29 cellular contexts compared by ENCODE assay signal in the genomic region with DNA sequence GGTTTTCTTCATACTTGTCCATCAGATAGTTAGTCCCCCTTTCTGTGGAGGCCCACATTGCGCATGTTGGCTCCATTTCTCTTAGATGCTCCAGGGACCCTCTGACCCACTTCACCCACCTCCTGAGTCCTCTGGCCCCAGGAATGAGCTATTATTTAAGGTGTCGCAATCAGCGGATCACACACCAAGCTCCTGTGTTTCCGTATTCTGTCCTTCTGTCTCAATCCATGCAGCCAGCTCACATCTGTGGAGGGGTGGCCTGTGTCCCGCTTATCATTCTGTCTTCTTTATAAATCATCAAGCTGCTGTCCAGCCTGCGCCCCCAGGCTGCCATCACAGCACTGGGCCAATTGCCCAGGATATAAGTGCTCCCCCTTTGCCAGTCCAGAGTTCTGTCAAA.
"Had no signal": no experiment of that assay in that cellular context is flagged by ENCODE, and none has a peak within 500 bp of the region (broad histone marks: within the 10 kb centered on the region; RNA-seq: fewer than 3 reads in every experiment).

No MANE protein-coding gene starts in this region.

- H3K9ac ChIP-seq: neural progenitor cell, parathyroid adenoma had no signal

- DNase-seq: dorsolateral prefrontal cortex; effector CD4-positive, alpha-beta T cell; foreskin keratinocyte; heart left ventricle; kidney; mesenchymal stem cell; mucosa of descending colon; naive B cell; stimulated activated CD4-positive, alpha-beta T cell treated with anti-CD3 and anti-CD28 coated beads, Interleukin-12 subunit alpha, Interleukin-12 subunit beta, amount 100 ng/mL, for 4 hours; stimulated activated CD4-positive, alpha-beta T cell treated with anti-CD3 and anti-CD28 coated beads, Interleukin-1b, Interleukin-23, amount 100 ng/mL, for 48 hours; stimulated activated CD4-positive, alpha-beta T cell treated with anti-CD3 and anti-CD28 coated beads, Interleukin-4, amount 100 ng/mL, for 1 hour; stimulated activated CD8-positive, alpha-beta memory T cell treated with anti-CD3 and anti-CD28 coated beads, Interleukin-4, amount 100 ng/mL, for 48 hours; transverse colon; upper lobe of right lung; uterus had no signal

- H3K4me2 ChIP-seq: hepatocyte, neural progenitor cell, smooth muscle cell had no signal

- H3K4me3 Mint-ChIP-seq: mesothelial cell of epicardium; natural killer cell treated with Interleukin-12 subunit alpha and Interleukin-12 subunit beta and Interleukin-15 and Interleukin-18, amount 100 ng/mL, for 72 hours; neural progenitor cell; stimulated activated naive CD8-positive, alpha-beta T cell treated with anti-CD3 and anti-CD28 coated beads, Interleukin-15, Interleukin-2, amounts not matched to agents 100 ng/mL and 50 ng/mL, for 24 hours had no signal

- H3K27ac ChIP-seq: dorsolateral prefrontal cortex, epithelial cell of prostate, foreskin keratinocyte, gastroesophageal sphincter, heart left ventricle, hepatocyte, neural progenitor cell, parathyroid adenoma, suprapubic skin, transverse colon, upper lobe of right lung, uterus had no signal

- H3K4me1 ChIP-seq: foreskin keratinocyte, parathyroid adenoma had no signal

- ATAC-seq: esophagus mucosa; foreskin keratinocyte; gastroesophageal sphincter; heart left ventricle; left lobe of liver; mucosa of descending colon; natural killer cell treated with Interleukin-12 subunit alpha and Interleukin-12 subunit beta and Interleukin-15 and Interleukin-18, amount 100 ng/mL, for 72 hours; sciatic nerve; upper lobe of right lung had no signal

- H3K4me3 ChIP-seq: dorsolateral prefrontal cortex, gastroesophageal sphincter, heart left ventricle, hepatocyte, mucosa of descending colon, neural progenitor cell, smooth muscle cell, suprapubic skin, transverse colon, upper lobe of right lung, uterus had no signal

- H3K27me3 Mint-ChIP-seq: naive B cell; natural killer cell treated with Interleukin-12 subunit alpha and Interleukin-12 subunit beta and Interleukin-15 and Interleukin-18, amount 100 ng/mL, for 72 hours; progenitor cell of endocrine pancreas; stimulated activated naive CD8-positive, alpha-beta T cell treated with anti-CD3 and anti-CD28 coated beads, Interleukin-15, Interleukin-2, amounts not matched to agents 100 ng/mL and 50 ng/mL, for 24 hours had no signal

- H3K27ac Mint-ChIP-seq: mesothelial cell of epicardium; neural progenitor cell; progenitor cell of endocrine pancreas; stimulated activated naive CD8-positive, alpha-beta T cell treated with anti-CD3 and anti-CD28 coated beads, Interleukin-15, Interleukin-2, amounts not matched to agents 100 ng/mL and 50 ng/mL, for 24 hours had no signal

- H3K27me3 ChIP-seq: foreskin keratinocyte, gastroesophageal sphincter, heart left ventricle, hepatocyte, neural progenitor cell, suprapubic skin, transverse colon, upper lobe of right lung, uterus had no signal
